In genomic region chr5:119355244-119355635, GRCh38 we compare ENCODE assay signal across 8 cellular contexts. TPM values are rescaled to one million over a fixed set of nuclear protein-coding genes. Genes with fewer than 3 reads are reported as not detected.
DNase-seq lines count a peak whose midpoint lies in the region; ATAC-seq, FAIRE-seq and TF ChIP-seq lines count a peak whose summit lies in the region.

No MANE protein-coding gene starts in this region.

- intact Hi-C loops in kidney (cut with DNase I): no loop called here

- no peak for FAIRE-seq in kidney (lab: Jason Lieb, UNC)

- H3K9me3 ChIP-seq in Karpas-422 (ENCODE audit: low read length) (no peaks in the 10 kb centered on the region), adipocyte (ENCODE audit: control insufficient read depth, low read length) (no peaks in the 10 kb centered on the region), kidney (ENCODE audit: control insufficient read depth in 1 of 2, low read length in 2 of 2) (no peaks in the 10 kb centered on the region)

- no peak for TF ChIP-seq CTCF in kidney (IDR thresholded peaks at IDR 0.05; ENCODE audit: borderline replicate concordance, extremely low read depth, insufficient read depth)

- H3K27ac ChIP-seq in Karpas-422 (ENCODE audit: low read length) (peak overlapping the region; percentile 95), kidney (ENCODE audit: low read depth in 2 of 2, low read length in 2 of 2) (peak overlapping the region; percentile 61 to 76)

- H3K36me3 ChIP-seq in Karpas-422 (ENCODE audit: insufficient read depth, low read length) (no peaks in the 10 kb centered on the region), adipocyte (ENCODE audit: control insufficient read depth, insufficient read depth, low read length, severe bottlenecking) (no peaks in the 10 kb centered on the region), kidney (ENCODE audit: control insufficient read depth in 1 of 2, insufficient read depth in 2 of 2, low read length in 2 of 2) (no peaks in the 10 kb centered on the region)

- H3K9ac ChIP-seq in Karpas-422 (ENCODE audit: low read length): peak overlapping the region; percentile 78
- H3K9ac ChIP-seq in adipocyte (ENCODE audit: low read length): peak overlapping the region; percentile 90
- H3K9ac ChIP-seq in kidney (ENCODE audit: low read length in 2 of 2): peak overlapping the region in 1 of 2 donors; percentile 89

- H4K20me1 ChIP-seq in Karpas-422 (ENCODE audit: insufficient read depth, low read depth, low read length): peaks cover 23% of the 10 kb centered on the region

- H3K4me1 ChIP-seq in Karpas-422 (ENCODE audit: low read length) (peaks cover 86% of the 10 kb centered on the region), adipocyte (ENCODE audit: control insufficient read depth, insufficient read depth, low read length) (peaks cover 27% of the 10 kb centered on the region), kidney (ENCODE audit: control insufficient read depth in 1 of 2, insufficient read depth in 1 of 2, low read depth in 1 of 2, low read length in 2 of 2) (peaks cover 13 to 14% of the 10 kb centered on the region in 2 donors)

- peak overlapping the region; percentile 80 for H3K4me3 ChIP-seq in Karpas-422 (ENCODE audit: low read length)
- H3K4me3 ChIP-seq in adipocyte (ENCODE audit: low read length): peak overlapping the region; percentile 90
- H3K4me3 ChIP-seq in kidney (ENCODE audit: low read length in 2 of 2): peak overlapping the region; percentile 47 to 88

- ATAC-seq in GM19351 (IDR thresholded peaks at IDR 0.05; ENCODE audit: unreplicated experiment): peak; percentile 23
- no peak for ATAC-seq in HG02623 (IDR thresholded peaks at IDR 0.05; ENCODE audit: unreplicated experiment)

- DNase-seq in Karpas-422 (peak; percentile 73), adipocyte (ENCODE audit: low read depth) (no peak), kidney (peak; percentile 75), NCI-H345 treated with DMSO at 0.1 percent for 48 hours (lab: John Stamatoyannopoulos, UW; ENCODE audit: unreplicated experiment) (no peak), epidermal melanocyte (ENCODE audit: insufficient read length, low spot score) (no peak)
- peak; percentile 56 for DNase-seq in stimulated activated naive CD4-positive, alpha-beta T cell treated with Interleukin-2 at 50 U/mL for 16 hours (lab: John Stamatoyannopoulos, UW)

- no peaks in the 10 kb centered on the region for H3K9me2 ChIP-seq in Karpas-422 (replicated peaks; ENCODE audit: insufficient read depth, low read length)

- peaks cover 26% of the 10 kb centered on the region for H3K79me2 ChIP-seq in Karpas-422 (ENCODE audit: low read length)

- no peaks in the 10 kb centered on the region for H3K27me3 ChIP-seq in Karpas-422 (ENCODE audit: low read length)
- H3K27me3 ChIP-seq in adipocyte (replicated peaks; ENCODE audit: control insufficient read depth, insufficient read depth, low read length): no peaks in the 10 kb centered on the region

- no peak overlapping the region for H2AFZ ChIP-seq in Karpas-422 (ENCODE audit: low read length)

- peak overlapping the region; percentile 94 for H3K4me2 ChIP-seq in Karpas-422 (ENCODE audit: low read depth, low read length, poor library complexity, severe bottlenecking)

RNA-seq across cellular contexts. Expression of gene TNFAIP8, which starts 0.6 kb away (rescaled TPM):
- total RNA-seq in Karpas-422 (2014; rRNA removed; shearing (Covaris generic); ENCODE audit: low replicate concordance): 34.5 and 58.7 TPM in 2 replicates
- 41.5 TPM for total RNA-seq in kidney
- 13.3 TPM for polyA plus RNA-seq in kidney (ENCODE audit: insufficient read depth, low read depth, low replicate concordance)

Comparison
In these comparisons a context has a peak if more than half of its experiments do, and no peak if none do; other contexts are left out.
1. DNase-seq: peak in Karpas-422 (single experiment), kidney (single experiment) and stimulated activated naive CD4-positive, alpha-beta T cell treated with Interleukin-2 at 50 U/mL for 16 hours (single experiment); none in adipocyte (single experiment), NCI-H345 treated with DMSO at 0.1 percent for 48 hours (single experiment) and epidermal melanocyte (single experiment).
2. Peak in every context shown above with its lines, with median percentiles within 50 percentile points of each other: H3K4me3 ChIP-seq.